11 cellular contexts compared by ENCODE assay signal in the genomic region with DNA sequence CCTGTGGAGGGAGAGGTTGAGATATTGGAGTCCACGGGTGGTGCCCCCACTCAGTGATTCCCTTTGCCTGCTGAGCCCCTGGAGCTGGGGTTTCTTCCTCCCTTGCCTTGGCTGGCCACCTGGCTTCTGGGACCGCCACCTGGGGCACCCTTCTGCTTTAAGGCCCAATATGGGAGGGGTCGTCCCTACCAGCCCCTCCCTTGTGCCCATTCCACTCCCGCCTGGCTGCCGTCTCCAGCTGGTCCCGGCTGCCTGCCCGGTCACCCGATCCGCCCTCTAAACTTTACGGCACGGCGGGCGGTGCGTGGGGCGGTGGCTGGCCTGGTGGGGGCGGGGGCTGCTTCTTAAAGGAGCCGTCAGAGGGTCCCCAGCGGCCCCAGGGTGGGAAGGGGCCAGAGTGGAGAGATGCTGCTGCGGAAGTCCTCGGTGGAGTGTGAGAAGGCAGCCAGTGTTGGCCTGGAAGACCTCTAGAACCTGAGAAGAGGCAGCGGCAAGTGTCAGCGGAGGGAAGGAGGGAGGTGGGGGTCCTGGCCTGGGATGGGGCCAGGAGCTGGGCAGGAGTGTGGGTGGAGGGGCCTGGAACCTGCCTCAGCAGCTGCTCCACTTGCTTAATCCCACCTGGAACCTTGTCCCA. TPM values are rescaled to one million over a fixed set of nuclear protein-coding genes. Genes with fewer than 3 reads are reported as not detected.
DNase-seq lines count a peak whose midpoint lies in the region; ATAC-seq, FAIRE-seq and TF ChIP-seq lines count a peak whose summit lies in the region.
"Had no signal": no experiment of that assay in that cellular context is flagged by ENCODE, and none has a peak within 500 bp of the region (broad histone marks: within the 10 kb centered on the region; RNA-seq: fewer than 3 reads in every experiment).

No MANE protein-coding gene starts in this region.

- peak; percentile 53 for DNase-seq in AG08395 (ENCODE audit: low spot score)
- peak; percentile 46 to 62 for DNase-seq in cardiac muscle cell (ENCODE audit: low read depth in 1 of 2, low spot score in 1 of 2)
- DNase-seq in pancreas: peak; percentile 70 to 92 (median 80)
- no peak for DNase-seq in GOT3 (lab: John Stamatoyannopoulos, UW)
- DNase-seq in CD8-positive, alpha-beta memory T cell: no peak
- DNase-seq in cerebellar cortex (ENCODE audit: low spot score): no peak
- DNase-seq in stimulated activated effector memory CD8-positive, alpha-beta T cell treated with anti-CD3 and anti-CD28 coated beads, Interleukin-12 subunit alpha, Interleukin-12 subunit beta, amount 100 ng/mL, for 72 hours (ENCODE audit: low spot score in 2 of 2): no peak
- DNase-seq: NCI-H2081 had no signal

- H3K4me1 ChIP-seq in cardiac muscle cell (ENCODE audit: low read depth): peaks cover 37% of the 10 kb centered on the region
- peaks cover 25 to 41% (median 25%) of the 10 kb centered on the region in 3 donors for H3K4me1 ChIP-seq in pancreas
- H3K4me1 ChIP-seq in CD8-positive, alpha-beta memory T cell (ENCODE audit: insufficient read depth, low read length): no peaks in the 10 kb centered on the region

- H3K36me3 Mint-ChIP-seq in CD8-positive, alpha-beta memory T cell: no peaks in the 10 kb centered on the region
- H3K36me3 Mint-ChIP-seq in stimulated activated effector memory CD8-positive, alpha-beta T cell treated with anti-CD3 and anti-CD28 coated beads, Interleukin-12 subunit alpha, Interleukin-12 subunit beta, amount 100 ng/mL, for 72 hours: peaks cover 17% of the 10 kb centered on the region

- no peak for TF ChIP-seq CTCF in cardiac muscle cell (IDR thresholded peaks at IDR 0.05; ENCODE audit: low read depth, low read length)
- no peak for TF ChIP-seq CTCF in pancreas (IDR thresholded peaks at IDR 0.05)

- H3K4me3 Mint-ChIP-seq in CD8-positive, alpha-beta memory T cell: no peak overlapping the region
- H3K4me3 Mint-ChIP-seq in stimulated activated effector memory CD8-positive, alpha-beta T cell treated with anti-CD3 and anti-CD28 coated beads, Interleukin-12 subunit alpha, Interleukin-12 subunit beta, amount 100 ng/mL, for 72 hours: no peak overlapping the region

- ATAC-seq in SK-N-SH treated with all-trans-retinoic acid at 6 μM for 48 hours (0 out of 3 replicates have a peak, but pooled peaks have one; percentile 2), pancreas (peak; percentile 40 to 59 (median 46))
- ATAC-seq in stimulated activated effector memory CD8-positive, alpha-beta T cell treated with anti-CD3 and anti-CD28 coated beads, Interleukin-12 subunit alpha, Interleukin-12 subunit beta, amount 100 ng/mL, for 72 hours: no peak

- H3K27ac ChIP-seq in cardiac muscle cell: peak overlapping the region; percentile 98
- H3K27ac ChIP-seq in pancreas: peak overlapping the region; percentile 87 to 94 (median 90)
- no peak overlapping the region for H3K27ac ChIP-seq in CD8-positive, alpha-beta memory T cell (ENCODE audit: low read depth, low read length)

- WGBS in pancreas, 2 donors: 9 to 11% methylated on average over 22 of the region's 22 CpGs

- CTCF ChIA-PET in CD8-positive, alpha-beta memory T cell (lab: Charles Lee): interaction anchor here (1.0 to 2.4 kb wide), 5 partner anchors 8 to 75 kb away, joined by 3 to 12 read pairs (median 6); a partner anchor contains a TSS

- no peak for FAIRE-seq in pancreas (lab: Jason Lieb, UNC)

- H3K4me3 ChIP-seq in cardiac muscle cell (peak overlapping the region; percentile 11), pancreas (peak overlapping the region; percentile 6 to 52 (median 32))
- H3K4me3 ChIP-seq in CD8-positive, alpha-beta memory T cell (ENCODE audit: low read length): no peak overlapping the region
- H3K4me3 ChIP-seq: HAP-1 had no signal

- peaks cover 0 to 3% (median 0%) of the 10 kb centered on the region in 3 donors for H3K4me1 Mint-ChIP-seq in CD8-positive, alpha-beta memory T cell
- peaks cover 6% of the 10 kb centered on the region for H3K4me1 Mint-ChIP-seq in stimulated activated effector memory CD8-positive, alpha-beta T cell treated with anti-CD3 and anti-CD28 coated beads, Interleukin-12 subunit alpha, Interleukin-12 subunit beta, amount 100 ng/mL, for 72 hours

- peaks cover 0 to 7% of the 10 kb centered on the region in 2 donors for H3K27me3 Mint-ChIP-seq in CD8-positive, alpha-beta memory T cell

- no peaks in the 10 kb centered on the region for H3K9me3 ChIP-seq in cardiac muscle cell (ENCODE audit: low read depth)
- no peaks in the 10 kb centered on the region for H3K9me3 ChIP-seq in pancreas
- no peaks in the 10 kb centered on the region for H3K9me3 ChIP-seq in CD8-positive, alpha-beta memory T cell (ENCODE audit: low read length)
- H3K9me3 ChIP-seq: HAP-1 had no signal

- H3K27me3 ChIP-seq in cardiac muscle cell (no peaks in the 10 kb centered on the region), pancreas (no peaks in the 10 kb centered on the region)
- no peaks in the 10 kb centered on the region for H3K27me3 ChIP-seq in CD8-positive, alpha-beta memory T cell (ENCODE audit: insufficient read depth, low read length, poor library complexity, severe bottlenecking)

- POLR2A ChIA-PET in CD8-positive, alpha-beta memory T cell (lab: Charles Lee): no interaction called here

- no peak overlapping the region for H3K27ac Mint-ChIP-seq in CD8-positive, alpha-beta memory T cell
- H3K27ac Mint-ChIP-seq in stimulated activated effector memory CD8-positive, alpha-beta T cell treated with anti-CD3 and anti-CD28 coated beads, Interleukin-12 subunit alpha, Interleukin-12 subunit beta, amount 100 ng/mL, for 72 hours: no peak overlapping the region

- no peaks in the 10 kb centered on the region for H3K36me3 ChIP-seq in cardiac muscle cell
- no peaks in the 10 kb centered on the region for H3K36me3 ChIP-seq in pancreas
- no peaks in the 10 kb centered on the region for H3K36me3 ChIP-seq in CD8-positive, alpha-beta memory T cell (ENCODE audit: insufficient read depth, low read length)
- H3K36me3 ChIP-seq: HAP-1 had no signal

- no peaks in the 10 kb centered on the region for H3K9me3 Mint-ChIP-seq in CD8-positive, alpha-beta memory T cell
- no peaks in the 10 kb centered on the region for H3K9me3 Mint-ChIP-seq in stimulated activated effector memory CD8-positive, alpha-beta T cell treated with anti-CD3 and anti-CD28 coated beads, Interleukin-12 subunit alpha, Interleukin-12 subunit beta, amount 100 ng/mL, for 72 hours

- intact Hi-C loops in pancreas (cut with DNase I): no loop called here

TF ChIP-seq in SK-N-SH treated with all-trans-retinoic acid at 6 μM for 48 hours, 23 proteins besides CTCF, POLR2A, EP300 and RAD21 (continues in another document):
- no peak for TF ChIP-seq ZFP30 (CRISPR knock-in tag; IDR thresholded peaks at IDR 0.05)
- TF ChIP-seq, protein P1, sequence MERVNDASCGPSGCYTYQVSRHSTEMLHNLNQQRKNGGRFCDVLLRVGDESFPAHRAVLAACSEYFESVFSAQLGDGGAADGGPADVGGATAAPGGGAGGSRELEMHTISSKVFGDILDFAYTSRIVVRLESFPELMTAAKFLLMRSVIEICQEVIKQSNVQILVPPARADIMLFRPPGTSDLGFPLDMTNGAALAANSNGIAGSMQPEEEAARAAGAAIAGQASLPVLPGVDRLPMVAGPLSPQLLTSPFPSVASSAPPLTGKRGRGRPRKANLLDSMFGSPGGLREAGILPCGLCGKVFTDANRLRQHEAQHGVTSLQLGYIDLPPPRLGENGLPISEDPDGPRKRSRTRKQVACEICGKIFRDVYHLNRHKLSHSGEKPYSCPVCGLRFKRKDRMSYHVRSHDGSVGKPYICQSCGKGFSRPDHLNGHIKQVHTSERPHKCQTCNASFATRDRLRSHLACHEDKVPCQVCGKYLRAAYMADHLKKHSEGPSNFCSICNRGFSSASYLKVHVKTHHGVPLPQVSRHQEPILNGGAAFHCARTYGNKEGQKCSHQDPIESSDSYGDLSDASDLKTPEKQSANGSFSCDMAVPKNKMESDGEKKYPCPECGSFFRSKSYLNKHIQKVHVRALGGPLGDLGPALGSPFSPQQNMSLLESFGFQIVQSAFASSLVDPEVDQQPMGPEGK (CRISPR knock-in tag; IDR thresholded peaks at IDR 0.05; ENCODE audit: borderline replicate concordance): no peak
- no peak for TF ChIP-seq SNAI2 (CRISPR knock-in tag; IDR thresholded peaks at IDR 0.05)
- no peak for TF ChIP-seq GLIS3 (CRISPR knock-in tag; IDR thresholded peaks at IDR 0.05)
- TF ChIP-seq PPARA (CRISPR knock-in tag; IDR thresholded peaks at IDR 0.05; ENCODE audit: borderline replicate concordance): no peak
- TF ChIP-seq ISL1 (CRISPR knock-in tag; IDR thresholded peaks at IDR 0.05): no peak
- TF ChIP-seq ZNF565 (CRISPR knock-in tag; conservative IDR thresholded peaks at IDR 0.05; ENCODE audit: low read depth): no peak
- TF ChIP-seq BACH2 (CRISPR knock-in tag; IDR thresholded peaks at IDR 0.05; ENCODE audit: borderline replicate concordance): no peak
- TF ChIP-seq ZC3H10 (CRISPR knock-in tag; IDR thresholded peaks at IDR 0.05): no peak
- TF ChIP-seq ZNF70 (CRISPR knock-in tag; IDR thresholded peaks at IDR 0.05): no peak

RNA-seq across cellular contexts. Expression of a gene that starts 1.6 kb away (rescaled TPM):
- 16.7 and 25.9 TPM in 2 replicates for total RNA-seq in cardiac muscle cell
- polyA plus RNA-seq in cardiac muscle cell: 20.6 and 23.1 TPM in 2 replicates
- 10 to 100 TPM; 27.5 to 53.5 (median 33.2) TPM for total RNA-seq in pancreas
- 100 to 1,000 TPM; 118 to 223 TPM for polyA plus RNA-seq in pancreas
- under 1 TPM in 1 of 2 experiments, not detected in 1; 0.22 TPM for total RNA-seq in CD8-positive, alpha-beta memory T cell
- polyA plus RNA-seq in CD8-positive, alpha-beta memory T cell: not detected

RNA-seq across cellular contexts. Expression of a gene that starts 11.5 kb away (rescaled TPM):
- 26.4 and 29.2 TPM in 2 replicates for total RNA-seq in cardiac muscle cell
- 16.4 and 18.1 TPM in 2 replicates for polyA plus RNA-seq in cardiac muscle cell
- total RNA-seq in pancreas: under 1 TPM in 1 of 6 donors, not detected in 5; 0.12 TPM
- polyA plus RNA-seq in pancreas: 1 to 10 TPM in 1 of 2 donors, under 1 TPM in 1; 0.15 to 2.1 TPM
- not detected for total RNA-seq in CD8-positive, alpha-beta memory T cell
- not detected for polyA plus RNA-seq in CD8-positive, alpha-beta memory T cell
- total RNA-seq: mononuclear cell had no signal

RNA-seq across cellular contexts. Expression of a gene that starts 24.8 kb away (rescaled TPM):
- 61.0 and 75.3 TPM in 2 replicates for total RNA-seq in cardiac muscle cell
- polyA plus RNA-seq in cardiac muscle cell: 106 and 110 TPM in 2 replicates
- total RNA-seq in pancreas: 10 to 100 TPM; 47.1 to 81.6 (median 55.1) TPM
- 100 to 1,000 TPM; 101 to 117 TPM for polyA plus RNA-seq in pancreas
- 100 to 1,000 TPM; 191 to 192 TPM for total RNA-seq in CD8-positive, alpha-beta memory T cell
- 66.8 TPM for polyA plus RNA-seq in CD8-positive, alpha-beta memory T cell

RNA-seq across cellular contexts. Expression of a gene that starts 31.4 kb away (rescaled TPM):
- total RNA-seq in cardiac muscle cell (160 and 179 TPM in 2 replicates), pancreas (100 to 1,000 TPM in 1 of 6 donors, 10 to 100 TPM in 5; 26.9 to 104 (median 42.9) TPM)
- polyA plus RNA-seq in cardiac muscle cell (255 and 285 TPM in 2 replicates), pancreas (10 to 100 TPM; 54.1 to 97.6 TPM)
- 100 to 1,000 TPM; 259 to 265 TPM for total RNA-seq in CD8-positive, alpha-beta memory T cell
- 665 TPM for polyA plus RNA-seq in CD8-positive, alpha-beta memory T cell

RNA-seq across cellular contexts. Expression of a gene that starts 31.8 kb away (rescaled TPM):
- 3.6 and 6.4 TPM in 2 replicates for total RNA-seq in cardiac muscle cell
- polyA plus RNA-seq in cardiac muscle cell: 2.4 and 6.2 TPM in 2 replicates
- 1 to 10 TPM in 1 of 6 donors, under 1 TPM in 5; 0.46 to 1.3 (median 0.65) TPM for total RNA-seq in pancreas
- polyA plus RNA-seq in pancreas: 1 to 10 TPM; 1.6 to 2.1 TPM
- 1 to 10 TPM; 7.7 to 8.4 TPM for total RNA-seq in CD8-positive, alpha-beta memory T cell
- 3.6 TPM for polyA plus RNA-seq in CD8-positive, alpha-beta memory T cell

Comparison
In these comparisons a context has a peak if more than half of its experiments do, and no peak if none do; other contexts are left out.
1. DNase-seq: peak in AG08395 (single experiment), cardiac muscle cell (2 of 2) and pancreas (6 of 6); none in GOT3 (single experiment), CD8-positive, alpha-beta memory T cell (0 of 5), cerebellar cortex (single experiment) and stimulated activated effector memory CD8-positive, alpha-beta T cell treated with anti-CD3 and anti-CD28 coated beads, Interleukin-12 subunit alpha, Interleukin-12 subunit beta, amount 100 ng/mL, for 72 hours (0 of 2).
2. RNA of a gene that starts 1.6 kb away (total RNA-seq): 27.5 to 53.5 TPM in pancreas and 16.7 to 25.9 TPM in cardiac muscle cell; 0.22 TPM in CD8-positive, alpha-beta memory T cell; every median in the first group is over 10 times any median in the second.
3. RNA of a gene that starts 11.5 kb away (total RNA-seq): 26.4 to 29.2 TPM in cardiac muscle cell; not detected in CD8-positive, alpha-beta memory T cell and 0.12 TPM in pancreas; every median in the first group is over 10 times any median in the second.